Comparison of ENCODE assay signal across 8 cellular contexts in genomic region chr7:142384508-142384922, GRCh38.
DNase-seq lines count a peak whose midpoint lies in the region; FAIRE-seq and TF ChIP-seq lines count a peak whose summit lies in the region.

No MANE protein-coding gene starts in this region.

- no peak for FAIRE-seq in GM12892 (lab: Jason Lieb, UNC)

- H3K36me3 ChIP-seq in mucosa of rectum (ENCODE audit: control insufficient read depth in 2 of 2, insufficient read depth in 2 of 2, low read length in 2 of 2) = no peaks in the 10 kb centered on the region
- no peaks in the 10 kb centered on the region for H3K36me3 ChIP-seq in effector memory CD4-positive, alpha-beta T cell (ENCODE audit: control insufficient read depth, insufficient read depth, low read length)

- H3K27ac ChIP-seq in mucosa of rectum (ENCODE audit: low read depth in 2 of 2, low read length in 2 of 2) = peak overlapping the region; percentile 21 to 32
- no peak overlapping the region for H3K27ac ChIP-seq in effector memory CD4-positive, alpha-beta T cell (ENCODE audit: insufficient read depth, low read length, poor library complexity, severe bottlenecking)

- peak; percentile 76 for DNase-seq in GM04503 (ENCODE audit: low read depth)
- peak; percentile 81 for DNase-seq in Jurkat, Clone E6-1 (ENCODE audit: low read depth, low spot score)
- DNase-seq in activated T-cell treated with anti-CD3 and anti-CD28 coated beads for 48 hours (ENCODE audit: low read depth) = peak; percentile 40
- DNase-seq in NAMALWA (ENCODE audit: low spot score) = no peak
- DNase-seq in DMS153 treated with DMSO at 0.1 percent for 48 hours (lab: John Stamatoyannopoulos, UW; ENCODE audit: unreplicated experiment) = no peak
- DNase-seq in GM12892 (ENCODE audit: insufficient read length) = no peak
- DNase-seq in effector memory CD4-positive, alpha-beta T cell = no peak

- H3K9me3 ChIP-seq in mucosa of rectum (ENCODE audit: control insufficient read depth in 2 of 2, low read length in 2 of 2) = no peaks in the 10 kb centered on the region
- H3K9me3 ChIP-seq in effector memory CD4-positive, alpha-beta T cell (ENCODE audit: control insufficient read depth, low read length) = no peaks in the 10 kb centered on the region

- peak overlapping the region in 1 of 2 donors; percentile 18 for H3K9ac ChIP-seq in mucosa of rectum (ENCODE audit: low read depth in 1 of 2, low read length in 2 of 2)

- peaks cover 0 to 7% of the 10 kb centered on the region in 2 donors for H3K4me1 ChIP-seq in mucosa of rectum (ENCODE audit: control insufficient read depth in 2 of 2, insufficient read depth in 2 of 2, low read length in 2 of 2)
- H3K4me1 ChIP-seq in effector memory CD4-positive, alpha-beta T cell (ENCODE audit: control insufficient read depth, insufficient read depth, low read length, poor library complexity, severe bottlenecking) = peaks cover 9% of the 10 kb centered on the region

- no peak for TF ChIP-seq POLR2A in GM12892 (IDR thresholded peaks at IDR 0.05; ENCODE audit: low read depth, low read length)

- H3K27me3 ChIP-seq in mucosa of rectum (ENCODE audit: control insufficient read depth in 2 of 2, insufficient read depth in 2 of 2, low read length in 2 of 2) = peaks cover 0 to 3% of the 10 kb centered on the region in 2 donors
- H3K27me3 ChIP-seq in effector memory CD4-positive, alpha-beta T cell (replicated peaks; ENCODE audit: control insufficient read depth, insufficient read depth, low read length, poor library complexity, severe bottlenecking) = no peaks in the 10 kb centered on the region

- H3K4me3 ChIP-seq in Jurkat, Clone E6-1 (ENCODE audit: low read length) = peak overlapping the region; percentile 53
- peak overlapping the region in 1 of 2 donors; percentile 13 for H3K4me3 ChIP-seq in mucosa of rectum (ENCODE audit: low read length in 2 of 2)
- no peak overlapping the region for H3K4me3 ChIP-seq in effector memory CD4-positive, alpha-beta T cell (ENCODE audit: insufficient read depth, low read depth, low read length, poor library complexity, severe bottlenecking)

Comparison
In these comparisons a context has a peak if more than half of its experiments do, and no peak if none do; other contexts are left out.
1. DNase-seq: peak in GM04503 (single experiment), Jurkat, Clone E6-1 (single experiment) and activated T-cell treated with anti-CD3 and anti-CD28 coated beads for 48 hours (single experiment); none in NAMALWA (single experiment), DMS153 treated with DMSO at 0.1 percent for 48 hours (single experiment), GM12892 (single experiment) and effector memory CD4-positive, alpha-beta T cell (0 of 3).